ENCODE assay signal across 31 cellular contexts in the genomic region with DNA sequence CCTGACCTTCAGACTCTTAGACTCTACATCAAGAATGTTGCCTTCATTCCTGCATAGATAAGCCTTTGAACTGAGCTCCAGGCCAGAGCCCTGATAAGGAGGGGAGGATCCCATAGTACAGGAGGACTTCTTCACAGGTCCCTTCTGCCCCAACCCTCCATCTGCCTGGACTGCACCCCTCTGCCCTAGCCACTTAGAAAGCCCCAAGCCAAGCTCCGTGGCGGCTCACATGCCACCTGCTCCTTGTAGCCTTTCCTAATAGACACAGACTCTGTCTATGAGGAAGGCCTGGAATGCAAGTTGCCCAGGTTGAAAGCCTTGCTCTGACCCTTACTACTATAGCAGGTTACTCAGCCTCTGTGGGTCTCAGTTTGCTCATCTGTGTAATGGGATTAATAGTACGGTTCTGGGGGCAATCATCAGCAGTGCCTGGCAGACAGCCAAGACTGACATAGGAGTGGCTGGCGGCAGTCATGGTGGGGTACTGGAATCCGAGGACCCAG. TPM values are rescaled to one million over a fixed set of nuclear protein-coding genes. Genes with fewer than 3 reads are reported as not detected.
DNase-seq lines count a peak whose midpoint lies in the region; ATAC-seq and TF ChIP-seq lines count a peak whose summit lies in the region.
"Had no signal": no experiment of that assay in that cellular context is flagged by ENCODE, and none has a peak within 500 bp of the region (broad histone marks: within the 10 kb centered on the region; RNA-seq: fewer than 3 reads in every experiment).

No MANE protein-coding gene starts in this region.

- H3K27ac ChIP-seq in RWPE2 (ENCODE audit: poor library complexity, severe bottlenecking) (no peak overlapping the region), spleen (peak overlapping the region in 6 of 8 donors; percentile 13 to 59 (median 48))
- H3K27ac ChIP-seq: epithelial cell of prostate, KMS-11, ovary, skin epidermis, thoracic aorta had no signal

- H3K4me1 ChIP-seq in RWPE2 (ENCODE audit: insufficient read depth, poor library complexity, severe bottlenecking), result peaks cover 5% of the 10 kb centered on the region
- peaks cover 0 to 58% (median 16%) of the 10 kb centered on the region in 6 donors for H3K4me1 ChIP-seq in spleen

- no peaks in the 10 kb centered on the region for H3K9me3 ChIP-seq in RWPE2 (ENCODE audit: severe bottlenecking)
- H3K9me3 ChIP-seq in spleen, result no peaks in the 10 kb centered on the region
- H3K9me3 ChIP-seq: MG63, ovary, thoracic aorta had no signal

- TF ChIP-seq POLR2A in spleen (IDR thresholded peaks at IDR 0.05), result no peak

- TF ChIP-seq CTCF in RWPE2 (IDR thresholded peaks at IDR 0.05; ENCODE audit: poor library complexity, severe bottlenecking) (no peak), spleen (IDR thresholded peaks at IDR 0.05 in 8 of 11, conservative IDR thresholded peaks at IDR 0.05 in 3 of 11) (no peak)

- no peak overlapping the region for H3K4me3 ChIP-seq in RWPE2 (ENCODE audit: severe bottlenecking)
- peak overlapping the region in 1 of 8 donors; percentile 0 for H3K4me3 ChIP-seq in spleen
- H3K4me3 ChIP-seq: GM23338, lung, MG63, ovary, skin epidermis, thoracic aorta had no signal

- H3K36me3 ChIP-seq in RWPE2 (ENCODE audit: low read depth) (no peaks in the 10 kb centered on the region), spleen (peaks cover 0 to 20% (median 0%) of the 10 kb centered on the region in 6 donors)
- H3K36me3 ChIP-seq: ovary, thoracic aorta had no signal

- ATAC-seq in Right ventricle myocardium superior (ENCODE audit: poor library complexity) (no peak), left cardiac atrium (no peak), RWPE2 (ENCODE audit: low read depth) (no peak), GM21526 (IDR thresholded peaks at IDR 0.05; ENCODE audit: low FRiP score, unreplicated experiment) (no peak)
- ATAC-seq: activated CD4-positive, CD25-positive, alpha-beta regulatory T cell treated with anti-CD3 and anti-CD28 coated beads, Interleukin-2, amount 50 U/mL, for 24 hours; GM23338 had no signal

- 67 to 90% (median 77%) methylated on average over 5 of the region's 5 CpGs for WGBS in spleen, 5 donors

- intact Hi-C loops in Right ventricle myocardium superior (cut with DNase I) (no loop called here), left cardiac atrium (cut with DNase I) (no loop called here), spleen (cut with DNase I; ENCODE audit: low total_unique reads) (no loop called here)

- DNase-seq in Right ventricle myocardium superior (peak; percentile 39), left cardiac atrium (no peak), RWPE2 (ENCODE audit: low spot score) (peak; percentile 47), iPS-NIHi7 (ENCODE audit: extremely low spot score) (peak; percentile 38), spleen (no peak), NCI-H1092 (lab: John Stamatoyannopoulos, UW) (no peak), midbrain (lab: John Stamatoyannopoulos, UW) (no peak)
- DNase-seq: activated CD4-positive, alpha-beta T cell treated with anti-CD3 and anti-CD28 coated beads, Interleukin-2, amount 50 U/mL, for 48 hours; activated naive CD4-positive, alpha-beta T cell treated with anti-CD3 and anti-CD28 coated beads, Interleukin-2, amount 50 U/mL, for 16 hours; Calu3; DMS79 treated with DMSO at 0.1 percent for 48 hours; effector CD8-positive, alpha-beta T cell; GF-D8; HFFc6; MG63; NCI-H1417; NCI-H2029; NCI-H345; SHP77 treated with DMSO at 0.1 percent for 48 hours; stimulated activated CD4-positive, alpha-beta T cell treated with anti-CD3 and anti-CD28 coated beads, Interleukin-1b, Interleukin-23, amount 100 ng/mL, for 48 hours; stimulated activated naive CD4-positive, alpha-beta T cell treated with Interleukin-2 at 50 U/mL for 16 hours; T-helper 2 cell had no signal

- H3K27me3 ChIP-seq in RWPE2 (ENCODE audit: insufficient read depth, poor library complexity, severe bottlenecking) (no peaks in the 10 kb centered on the region), spleen (replicated peaks in 1 of 7) (no peaks in the 10 kb centered on the region)
- H3K27me3 ChIP-seq: MG63, ovary had no signal

RNA-seq across cellular contexts. Expression of gene PCSK6, which starts 11.6 kb away (rescaled TPM):
- total RNA-seq in Right ventricle myocardium superior (34.7 TPM), left cardiac atrium (10 to 100 TPM; 14.5 to 20.2 TPM), spleen (100 to 1,000 TPM; 167 to 403 (median 304) TPM)
- polyA plus RNA-seq in spleen, result 10 to 100 TPM in 2 of 3 donors, 1 to 10 TPM in 1; 10.0 to 39.8 (median 21.7) TPM
- total RNA-seq: HFFc6 had no signal

Comparison
In these comparisons a context has a peak if more than half of its experiments do, and no peak if none do; other contexts are left out.
1. DNase-seq: peak in Right ventricle myocardium superior (single experiment), RWPE2 (single experiment) and iPS-NIHi7 (single experiment); none in left cardiac atrium (single experiment), spleen (single experiment), NCI-H1092 (single experiment) and midbrain (single experiment).